ENCODE assay signal across 8 cellular contexts in genomic region chr2:200901459-200902072, GRCh38. TPM values are rescaled to one million over a fixed set of nuclear protein-coding genes. Genes with fewer than 3 reads are reported as not detected.
DNase-seq lines count a peak whose midpoint lies in the region; ATAC-seq and TF ChIP-seq lines count a peak whose summit lies in the region.

No MANE protein-coding gene starts in this region.

- ATAC-seq in GM21515 (IDR thresholded peaks at IDR 0.05; ENCODE audit: unreplicated experiment), result peak; percentile 96
- ATAC-seq in stimulated activated memory B cell treated with anti-CD40 and anti-IgM and Interleukin-4, amounts not matched to agents 10 μg/mL and 1 μg/mL and 100 μg/mL, for 72 hours, result peak; percentile 95

- H3K9me3 Mint-ChIP-seq in endothelial cell (ENCODE audit: unreplicated experiment), result no peaks in the 10 kb centered on the region
- no peaks in the 10 kb centered on the region for H3K9me3 Mint-ChIP-seq in stimulated activated memory B cell treated with anti-CD40 and anti-IgM and Interleukin-4, amounts not matched to agents 10 μg/mL and 1 μg/mL and 100 μg/mL, for 72 hours

- H3K27me3 Mint-ChIP-seq in endothelial cell (ENCODE audit: unreplicated experiment), result no peaks in the 10 kb centered on the region
- H3K27me3 Mint-ChIP-seq in stimulated activated memory B cell treated with anti-CD40 and anti-IgM and Interleukin-4, amounts not matched to agents 10 μg/mL and 1 μg/mL and 100 μg/mL, for 72 hours, result no peaks in the 10 kb centered on the region

- no peak overlapping the region for H3K27ac Mint-ChIP-seq in endothelial cell (ENCODE audit: unreplicated experiment)
- H3K27ac Mint-ChIP-seq in stimulated activated memory B cell treated with anti-CD40 and anti-IgM and Interleukin-4, amounts not matched to agents 10 μg/mL and 1 μg/mL and 100 μg/mL, for 72 hours, result no peak overlapping the region

- H3K4me1 Mint-ChIP-seq in endothelial cell (ENCODE audit: unreplicated experiment), result peaks cover 4% of the 10 kb centered on the region
- H3K4me1 Mint-ChIP-seq in stimulated activated memory B cell treated with anti-CD40 and anti-IgM and Interleukin-4, amounts not matched to agents 10 μg/mL and 1 μg/mL and 100 μg/mL, for 72 hours, result no peaks in the 10 kb centered on the region

- peak; percentile 77 for TF ChIP-seq CTCF in endothelial cell (IDR thresholded peaks at IDR 0.05; ENCODE audit: unreplicated experiment)

- peaks cover 3% of the 10 kb centered on the region for H3K36me3 Mint-ChIP-seq in endothelial cell (ENCODE audit: low read depth, unreplicated experiment)
- peaks cover 34% of the 10 kb centered on the region for H3K36me3 Mint-ChIP-seq in stimulated activated memory B cell treated with anti-CD40 and anti-IgM and Interleukin-4, amounts not matched to agents 10 μg/mL and 1 μg/mL and 100 μg/mL, for 72 hours

- H3K4me3 Mint-ChIP-seq in endothelial cell (ENCODE audit: unreplicated experiment), result no peak overlapping the region
- H3K4me3 Mint-ChIP-seq in stimulated activated memory B cell treated with anti-CD40 and anti-IgM and Interleukin-4, amounts not matched to agents 10 μg/mL and 1 μg/mL and 100 μg/mL, for 72 hours, result no peak overlapping the region

- peak; percentile 75 for DNase-seq in DMS153 (lab: John Stamatoyannopoulos, UW)
- DNase-seq in HT1080 (ENCODE audit: low read depth), result peak; percentile 91
- DNase-seq in NOMO-1 treated with DMSO at 0.1 percent for 48 hours (lab: John Stamatoyannopoulos, UW; ENCODE audit: unreplicated experiment), result peak; percentile 90
- DNase-seq in activated CD8-positive, alpha-beta memory T cell treated with anti-CD3 and anti-CD28 coated beads for 1 hour (ENCODE audit: extremely low read depth in 1 of 2, low read depth in 1 of 2), result peak; percentile 38 to 41
- DNase-seq in endothelial cell (ENCODE audit: low spot score), result peak; percentile 68
- DNase-seq in myocyte (ENCODE audit: low read depth), result peak; percentile 85

RNA-seq across cellular contexts. Expression of gene NIF3L1, which starts 12.4 kb away (rescaled TPM):
- 78.9 and 87.4 TPM in 2 replicates for total RNA-seq in HT1080 (2014; rRNA removed; shearing (Covaris generic))
- 45.1 and 49.9 TPM in 2 replicates for polyA plus RNA-seq in HT1080 (2015; cell fraction: cytosol; rRNA removed)
- polyA plus RNA-seq in HT1080 (2015; cell fraction: nucleus; rRNA removed), result 70.6 and 73.6 TPM in 2 replicates
- 14.2 TPM for total RNA-seq in endothelial cell (ENCODE audit: unreplicated experiment)
- total RNA-seq in myocyte, result 16.2 and 34.1 TPM in 2 replicates
- 20.0 TPM for polyA plus RNA-seq in myocyte (2012)

RNA-seq across cellular contexts. Expression of gene PPIL3, which starts 12.7 kb away (rescaled TPM):
- total RNA-seq in HT1080 (2014; rRNA removed; shearing (Covaris generic)), result 55.2 and 55.5 TPM in 2 replicates
- polyA plus RNA-seq in HT1080 (2015; cell fraction: cytosol; rRNA removed), result 46.1 and 46.2 TPM in 2 replicates
- 76.6 and 82.2 TPM in 2 replicates for polyA plus RNA-seq in HT1080 (2015; cell fraction: nucleus; rRNA removed)
- total RNA-seq in endothelial cell (ENCODE audit: unreplicated experiment), result 41.1 TPM
- 36.3 and 42.3 TPM in 2 replicates for total RNA-seq in myocyte
- 37.9 TPM for polyA plus RNA-seq in myocyte (2012)

RNA-seq across cellular contexts. Expression of gene CLK1, which starts 37.1 kb away (rescaled TPM):
- total RNA-seq in HT1080 (2014; rRNA removed; shearing (Covaris generic)), result 39.3 and 46.1 TPM in 2 replicates
- polyA plus RNA-seq in HT1080 (2015; cell fraction: cytosol; rRNA removed), result 43.5 and 52.6 TPM in 2 replicates
- 279 TPM in 2 replicates for polyA plus RNA-seq in HT1080 (2015; cell fraction: nucleus; rRNA removed)
- 92.6 TPM for total RNA-seq in endothelial cell (ENCODE audit: unreplicated experiment)
- total RNA-seq in myocyte, result 65.5 and 70.0 TPM in 2 replicates
- polyA plus RNA-seq in myocyte (2012), result 32.3 TPM

Comparison
In these comparisons a context has a peak if more than half of its experiments do, and no peak if none do; other contexts are left out.
1. Peak in every context shown above with its lines: DNase-seq and ATAC-seq.
2. DNase-seq: peak in every context shown above with its lines; median percentile 91 in HT1080; 90 in NOMO-1 treated with DMSO at 0.1 percent for 48 hours; 85 in myocyte; 75 in DMS153; 68 in endothelial cell; 40 in activated CD8-positive, alpha-beta memory T cell treated with anti-CD3 and anti-CD28 coated beads for 1 hour.